In the genomic region with DNA sequence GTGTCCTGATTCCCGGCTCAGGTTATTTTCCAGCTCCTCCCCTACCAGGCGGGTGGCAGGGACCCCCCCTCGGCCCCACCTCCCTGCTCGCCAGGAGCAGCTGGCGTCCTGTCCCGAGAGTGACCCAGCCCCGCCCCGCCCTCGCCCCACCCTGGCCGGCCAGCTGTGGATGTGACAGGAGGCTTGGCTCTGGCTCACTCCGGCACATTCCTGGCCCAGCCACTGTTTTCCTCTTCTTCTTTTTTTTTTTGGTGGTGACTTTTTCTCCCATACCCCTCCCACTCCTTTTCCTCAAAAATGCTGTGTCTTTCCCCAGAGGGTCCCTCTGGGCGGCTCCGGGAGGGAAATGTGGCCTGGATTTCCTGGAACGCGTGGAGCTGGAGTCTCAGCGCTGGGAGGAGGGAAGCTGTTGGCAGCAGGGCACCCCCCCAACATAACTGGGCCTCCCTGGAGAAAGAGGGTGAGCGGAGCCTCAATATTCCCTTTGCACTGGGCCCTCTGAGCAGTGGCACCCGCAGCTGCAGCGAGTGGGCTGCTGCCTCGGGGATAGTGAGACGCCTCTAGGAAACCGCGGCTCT, we compare ENCODE assay signal across 9 cellular contexts. TPM values are rescaled to one million over a fixed set of nuclear protein-coding genes. Genes with fewer than 3 reads are reported as not detected.
DNase-seq lines count a peak whose midpoint lies in the region; ATAC-seq, FAIRE-seq and TF ChIP-seq lines count a peak whose summit lies in the region.
"Had no signal": no experiment of that assay in that cellular context is flagged by ENCODE, and none has a peak within 500 bp of the region (broad histone marks: within the 10 kb centered on the region; RNA-seq: fewer than 3 reads in every experiment).

No MANE protein-coding gene starts in this region.

- H3K9ac ChIP-seq in kidney (ENCODE audit: low read length in 2 of 2) (no peak overlapping the region), subcutaneous abdominal adipose tissue (ENCODE audit: low read length in 5 of 5) (peak overlapping the region in 2 of 5 donors; percentile 21 to 23)

- H3K4me1 Mint-ChIP-seq in brain: peaks cover 27% of the 10 kb centered on the region
- H3K4me1 Mint-ChIP-seq in CD8-positive, alpha-beta T cell (ENCODE audit: low read depth): no peaks in the 10 kb centered on the region

- no peak for TF ChIP-seq CTCF in brain (conservative IDR thresholded peaks at IDR 0.05)
- no peak for TF ChIP-seq CTCF in kidney (IDR thresholded peaks at IDR 0.05; ENCODE audit: borderline replicate concordance, extremely low read depth, insufficient read depth)
- TF ChIP-seq CTCF in CD8-positive, alpha-beta T cell (IDR thresholded peaks at IDR 0.05): no peak

- peak overlapping the region in 3 of 5 experiments; percentile 54 to 70 (median 66) for H3K4me3 Mint-ChIP-seq in brain
- H3K4me3 Mint-ChIP-seq in CD8-positive, alpha-beta T cell: no peak overlapping the region

- intact Hi-C loops in kidney (cut with DNase I): no loop called here
- intact Hi-C loops in CD8-positive, alpha-beta T cell (cut with DNase I, micrococcal nuclease): no loop called here

- peak overlapping the region in 1 of 5 experiments; percentile 70 for H3K27ac Mint-ChIP-seq in brain
- no peak overlapping the region for H3K27ac Mint-ChIP-seq in CD8-positive, alpha-beta T cell

- H3K4me1 ChIP-seq in kidney (ENCODE audit: control insufficient read depth in 1 of 2, insufficient read depth in 1 of 2, low read depth in 1 of 2, low read length in 2 of 2) (peaks cover 0 to 5% of the 10 kb centered on the region in 2 donors), subcutaneous abdominal adipose tissue (ENCODE audit: control insufficient read depth in 5 of 5, insufficient read depth in 5 of 5, low read length in 5 of 5) (peaks cover 13 to 80% (median 26%) of the 10 kb centered on the region in 5 donors)
- H3K4me1 ChIP-seq in CD8-positive, alpha-beta T cell (ENCODE audit: insufficient read depth, low read length): no peaks in the 10 kb centered on the region

- no peak for FAIRE-seq in kidney (lab: Jason Lieb, UNC)

- no peak for TF ChIP-seq EP300 in Ishikawa (IDR thresholded peaks at IDR 0.05; ENCODE audit: borderline replicate concordance)

- H3K27me3 Mint-ChIP-seq in brain: peaks cover 50% of the 10 kb centered on the region
- peaks cover 51% of the 10 kb centered on the region for H3K27me3 Mint-ChIP-seq in CD8-positive, alpha-beta T cell (ENCODE audit: low read depth)

- H3K27ac ChIP-seq in kidney (ENCODE audit: low read depth in 2 of 2, low read length in 2 of 2): peak overlapping the region in 1 of 2 donors; percentile 54
- H3K27ac ChIP-seq in subcutaneous abdominal adipose tissue (ENCODE audit: low read depth, low read length): peak overlapping the region; percentile 71
- H3K27ac ChIP-seq in CD8-positive, alpha-beta T cell (ENCODE audit: low read depth, low read length): no peak overlapping the region

- ATAC-seq in CD8-positive, alpha-beta T cell: no peak

- H3K4me3 ChIP-seq in kidney (ENCODE audit: low read length in 2 of 2) (no peak overlapping the region), subcutaneous abdominal adipose tissue (ENCODE audit: low read depth in 1 of 5, low read length in 5 of 5) (peak overlapping the region in 3 of 5 donors; percentile 29 to 35 (median 30))
- H3K4me3 ChIP-seq in CD8-positive, alpha-beta T cell (ENCODE audit: low read depth, low read length): no peak overlapping the region

- DNase-seq in kidney (peak; percentile 94), DMS153 treated with DMSO at 0.1 percent for 48 hours (lab: John Stamatoyannopoulos, UW; ENCODE audit: unreplicated experiment) (no peak), T-helper 1 cell (no peak), epidermal melanocyte (ENCODE audit: insufficient read length, low spot score) (no peak)
- no peak for DNase-seq in CD8-positive, alpha-beta T cell
- DNase-seq: activated CD4-positive, CD25-positive, alpha-beta regulatory T cell had no signal

- no peak for TF ChIP-seq RAD21 in Ishikawa (IDR thresholded peaks at IDR 0.05; ENCODE audit: low read depth)

- H3K9me3 Mint-ChIP-seq in brain: no peaks in the 10 kb centered on the region
- H3K9me3 Mint-ChIP-seq in CD8-positive, alpha-beta T cell: no peaks in the 10 kb centered on the region

- H3K36me3 ChIP-seq in kidney (ENCODE audit: control insufficient read depth in 1 of 2, insufficient read depth in 2 of 2, low read length in 2 of 2) (no peaks in the 10 kb centered on the region), subcutaneous abdominal adipose tissue (ENCODE audit: control insufficient read depth in 5 of 5, insufficient read depth in 5 of 5, low read length in 5 of 5) (no peaks in the 10 kb centered on the region)
- H3K36me3 ChIP-seq in CD8-positive, alpha-beta T cell (ENCODE audit: insufficient read depth, low read length): no peaks in the 10 kb centered on the region

- POLR2A ChIA-PET in CD8-positive, alpha-beta T cell (lab: Charles Lee): no interaction called here

- peaks cover 14 to 39% (median 17%) of the 10 kb centered on the region in 5 donors for H3K27me3 ChIP-seq in subcutaneous abdominal adipose tissue (ENCODE audit: control insufficient read depth in 5 of 5, insufficient read depth in 4 of 5, low read length in 5 of 5)
- H3K27me3 ChIP-seq in CD8-positive, alpha-beta T cell (ENCODE audit: insufficient read depth, low read length): no peaks in the 10 kb centered on the region

- H3K9me3 ChIP-seq in kidney (ENCODE audit: control insufficient read depth in 1 of 2, low read length in 2 of 2) (no peaks in the 10 kb centered on the region), subcutaneous abdominal adipose tissue (ENCODE audit: control insufficient read depth in 5 of 5, low read length in 5 of 5) (no peaks in the 10 kb centered on the region)
- no peaks in the 10 kb centered on the region for H3K9me3 ChIP-seq in CD8-positive, alpha-beta T cell (ENCODE audit: low read length)

- CTCF ChIA-PET in CD8-positive, alpha-beta T cell (lab: Charles Lee): no interaction called here

- no peaks in the 10 kb centered on the region for H3K36me3 Mint-ChIP-seq in brain
- no peaks in the 10 kb centered on the region for H3K36me3 Mint-ChIP-seq in CD8-positive, alpha-beta T cell

TF ChIP-seq in Ishikawa, 13 proteins besides CTCF, POLR2A, EP300 and RAD21:
- TF ChIP-seq, protein P1, sequence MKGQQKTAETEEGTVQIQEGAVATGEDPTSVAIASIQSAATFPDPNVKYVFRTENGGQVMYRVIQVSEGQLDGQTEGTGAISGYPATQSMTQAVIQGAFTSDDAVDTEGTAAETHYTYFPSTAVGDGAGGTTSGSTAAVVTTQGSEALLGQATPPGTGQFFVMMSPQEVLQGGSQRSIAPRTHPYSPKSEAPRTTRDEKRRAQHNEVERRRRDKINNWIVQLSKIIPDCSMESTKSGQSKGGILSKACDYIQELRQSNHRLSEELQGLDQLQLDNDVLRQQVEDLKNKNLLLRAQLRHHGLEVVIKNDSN (IDR thresholded peaks at IDR 0.05): no peak
- TF ChIP-seq NFIC (IDR thresholded peaks at IDR 0.05) (peak; percentile 46), CEBPB (IDR thresholded peaks at IDR 0.05) (no peak), TEAD4 (IDR thresholded peaks at IDR 0.05) (peak; percentile 74), TCF12 (IDR thresholded peaks at IDR 0.05; ENCODE audit: low read depth) (0 out of 2 replicates have a peak, but pooled peaks have one; percentile 15), ZBTB7A (IDR thresholded peaks at IDR 0.05; ENCODE audit: low read depth) (no peak), CREB1 (IDR thresholded peaks at IDR 0.05; ENCODE audit: low read depth) (no peak)

RNA-seq across cellular contexts. Expression of a gene that starts 28.3 kb away (rescaled TPM):
- polyA plus RNA-seq in brain (ENCODE audit: insufficient read depth, low read depth, low replicate concordance) (120 TPM), kidney (ENCODE audit: insufficient read depth, low read depth, low replicate concordance) (39.7 TPM)
- 100 TPM for total RNA-seq in kidney
- 10 to 100 TPM; 63.6 to 66.0 TPM for total RNA-seq in CD8-positive, alpha-beta T cell

RNA-seq across cellular contexts. Expression of a gene that starts 38.3 kb away (rescaled TPM):
- 0.49 TPM for polyA plus RNA-seq in brain (ENCODE audit: insufficient read depth, low read depth, low replicate concordance)
- 0.63 TPM for total RNA-seq in kidney
- 1.6 TPM for polyA plus RNA-seq in kidney (ENCODE audit: insufficient read depth, low read depth, low replicate concordance)
- not detected for total RNA-seq in CD8-positive, alpha-beta T cell

Comparison
In these comparisons a context has a peak if more than half of its experiments do, and no peak if none do; other contexts are left out.
1. H3K4me3 ChIP-seq: peak in subcutaneous abdominal adipose tissue (3 of 5); none in kidney (0 of 2) and CD8-positive, alpha-beta T cell (single experiment).